Comparison of ENCODE assay signal across 10 cellular contexts in genomic region chr1:24805534-24806301, GRCh38.
DNase-seq lines count a peak whose midpoint lies in the region; ATAC-seq and TF ChIP-seq lines count a peak whose summit lies in the region.
"Had no signal": no experiment of that assay in that cellular context is flagged by ENCODE, and none has a peak within 500 bp of the region (broad histone marks: within the 10 kb centered on the region; RNA-seq: fewer than 3 reads in every experiment).

No MANE protein-coding gene starts in this region.

- H3K9me2 ChIP-seq in hepatocyte (replicated peaks; ENCODE audit: insufficient read depth) = no peaks in the 10 kb centered on the region

- no peaks in the 10 kb centered on the region for H3K9me3 Mint-ChIP-seq in activated CD8-positive, alpha-beta T cell treated with anti-CD3 and anti-CD28 coated beads, Interleukin-2, amount 10 ng/mL, durations not matched to agents 7 days and 5 days (ENCODE audit: insufficient read depth)

- H3K4me1 ChIP-seq in RWPE2 (ENCODE audit: insufficient read depth, poor library complexity, severe bottlenecking) (peaks cover 16% of the 10 kb centered on the region), trophoblast cell (ENCODE audit: control insufficient read depth in 1 of 2, insufficient read depth in 2 of 2, low read length in 2 of 2) (no peaks in the 10 kb centered on the region), hepatocyte (ENCODE audit: insufficient read depth) (no peaks in the 10 kb centered on the region)

- no peak overlapping the region for H3K4me3 Mint-ChIP-seq in activated CD8-positive, alpha-beta T cell treated with anti-CD3 and anti-CD28 coated beads, Interleukin-2, amount 10 ng/mL, durations not matched to agents 7 days and 5 days

- H2AFZ ChIP-seq in trophoblast cell (ENCODE audit: insufficient read depth, low read length, poor library complexity) (no peak overlapping the region), hepatocyte (no peak overlapping the region)

- no peak overlapping the region for H3K4me3 ChIP-seq in RWPE2 (ENCODE audit: severe bottlenecking)
- no peak overlapping the region for H3K4me3 ChIP-seq in fibroblast of mammary gland (ENCODE audit: control insufficient read depth, low read depth, low read length)
- no peak overlapping the region for H3K4me3 ChIP-seq in trophoblast cell (ENCODE audit: low read depth, low read length)
- no peak overlapping the region for H3K4me3 ChIP-seq in hepatocyte

- no peak for TF ChIP-seq CTCF in RWPE2 (IDR thresholded peaks at IDR 0.05; ENCODE audit: poor library complexity, severe bottlenecking)
- TF ChIP-seq CTCF in fibroblast of mammary gland (conservative IDR thresholded peaks at IDR 0.05; ENCODE audit: control insufficient read depth, insufficient read depth, low read depth, low read length) = no peak
- no peak for TF ChIP-seq CTCF in hepatocyte (IDR thresholded peaks at IDR 0.05; ENCODE audit: poor library complexity)

- H3K36me3 ChIP-seq in RWPE2 (ENCODE audit: low read depth) (peaks cover 4% of the 10 kb centered on the region; the same call in 1 of the 2 replicates), trophoblast cell (ENCODE audit: control insufficient read depth in 1 of 2, insufficient read depth in 2 of 2, low read length in 2 of 2) (peaks cover 0 to 2% of the 10 kb centered on the region in 2 experiments), hepatocyte (replicated peaks; ENCODE audit: insufficient read depth, low read depth) (no peaks in the 10 kb centered on the region)

- peaks cover 2% of the 10 kb centered on the region for H3K4me1 Mint-ChIP-seq in activated CD8-positive, alpha-beta T cell treated with anti-CD3 and anti-CD28 coated beads, Interleukin-2, amount 10 ng/mL, durations not matched to agents 7 days and 5 days (ENCODE audit: low read depth)

- H4K20me1 ChIP-seq in hepatocyte (ENCODE audit: insufficient read depth, poor library complexity, severe bottlenecking) = peaks cover 33% of the 10 kb centered on the region

- no peak overlapping the region for H2BK12ac ChIP-seq in trophoblast cell (ENCODE audit: low read length)

- H3K23ac ChIP-seq in trophoblast cell (ENCODE audit: low read length) = no peak overlapping the region

- no peak overlapping the region for H3K18ac ChIP-seq in trophoblast cell (ENCODE audit: low read length)

- POLR2A ChIA-PET in activated CD8-positive, alpha-beta T cell treated with anti-CD3 and anti-CD28 coated beads, Interleukin-2, amount 10 ng/mL, durations not matched to agents 7 days and 5 days (lab: Charles Lee) = interaction anchor here (0.6 kb wide), 1 partner anchor 265 kb away, joined by 7 read pairs; no protein-coding TSS in a partner anchor

- no peak overlapping the region for H4K8ac ChIP-seq in trophoblast cell (ENCODE audit: low read depth, low read length)

- no peak overlapping the region for H4K12ac ChIP-seq in trophoblast cell (ENCODE audit: low read depth, low read length)

- no peaks in the 10 kb centered on the region for H3K27me3 ChIP-seq in RWPE2 (ENCODE audit: insufficient read depth, poor library complexity, severe bottlenecking)
- no peaks in the 10 kb centered on the region for H3K27me3 ChIP-seq in trophoblast cell (ENCODE audit: insufficient read depth, low read length)
- no peaks in the 10 kb centered on the region for H3K27me3 ChIP-seq in hepatocyte

- H3K79me2 ChIP-seq in trophoblast cell (ENCODE audit: control insufficient read depth, insufficient read depth, low read length, poor library complexity) = no peaks in the 10 kb centered on the region
- peaks cover 89% of the 10 kb centered on the region for H3K79me2 ChIP-seq in hepatocyte

- peak; percentile 87 for DNase-seq in EH (ENCODE audit: low read depth)
- DNase-seq in RWPE2 (ENCODE audit: low spot score) = no peak
- peak; percentile 85 for DNase-seq in fibroblast of mammary gland (ENCODE audit: low read depth)
- DNase-seq in trophoblast cell = peak; percentile 79 to 80
- no peak for DNase-seq in stimulated activated CD4-positive, alpha-beta T cell treated with anti-CD3 and anti-CD28 coated beads, Interleukin-2, amount 100 ng/mL, for 24 hours
- no peak for DNase-seq in NCI-H524 (lab: John Stamatoyannopoulos, UW)
- DNase-seq in activated CD8-positive, alpha-beta T cell treated with anti-CD3 and anti-CD28 coated beads, Interleukin-2, amount 10 ng/mL, durations not matched to agents 7 days and 5 days = no peak
- DNase-seq in hepatocyte (ENCODE audit: low spot score) = no peak
- DNase-seq: DMS153, small intestine had no signal

- CTCF ChIA-PET in activated CD8-positive, alpha-beta T cell treated with anti-CD3 and anti-CD28 coated beads, Interleukin-2, amount 10 ng/mL, durations not matched to agents 7 days and 5 days (lab: Charles Lee) = interaction anchor here (0.6 to 1.3 kb wide), 5 partner anchors 25 to 117 kb away, joined by 3 to 5 read pairs (median 4); no protein-coding TSS in a partner anchor

- H2AK5ac ChIP-seq in trophoblast cell (ENCODE audit: low read length) = no peak overlapping the region

- no CpG with 5 or more reads among the region's 5 CpGs for whole genome bisulfite sequencing in trophoblast cell (ENCODE audit: extremely low coverage, insufficient coverage, insufficient read length)
- 90% methylated on average over 5 of the region's 5 CpGs for WGBS in hepatocyte (ENCODE audit: low lambda C conversion rate, missing lambda C conversion rate)

- no peak overlapping the region for H3K9ac ChIP-seq in trophoblast cell (ENCODE audit: low read length)

- peaks cover 3% of the 10 kb centered on the region for H3K27me3 Mint-ChIP-seq in activated CD8-positive, alpha-beta T cell treated with anti-CD3 and anti-CD28 coated beads, Interleukin-2, amount 10 ng/mL, durations not matched to agents 7 days and 5 days (ENCODE audit: low read depth)

- H2BK5ac ChIP-seq in trophoblast cell (ENCODE audit: low read depth, low read length, poor library complexity) = no peak overlapping the region

- peak overlapping the region; percentile 24 for H3K27ac ChIP-seq in RWPE2 (ENCODE audit: poor library complexity, severe bottlenecking)
- H3K27ac ChIP-seq in trophoblast cell (ENCODE audit: low read depth, low read length) = no peak overlapping the region
- H3K27ac ChIP-seq in hepatocyte = no peak overlapping the region

- H3K36me3 Mint-ChIP-seq in activated CD8-positive, alpha-beta T cell treated with anti-CD3 and anti-CD28 coated beads, Interleukin-2, amount 10 ng/mL, durations not matched to agents 7 days and 5 days (ENCODE audit: low read depth) = no peaks in the 10 kb centered on the region

- no peak overlapping the region for H3K27ac Mint-ChIP-seq in activated CD8-positive, alpha-beta T cell treated with anti-CD3 and anti-CD28 coated beads, Interleukin-2, amount 10 ng/mL, durations not matched to agents 7 days and 5 days

- ATAC-seq in RWPE2 (ENCODE audit: low read depth) = peak; percentile 90
- ATAC-seq in activated CD8-positive, alpha-beta T cell treated with anti-CD3 and anti-CD28 coated beads, Interleukin-2, amount 10 ng/mL, durations not matched to agents 7 days and 5 days = no peak

- no peaks in the 10 kb centered on the region for H3K79me1 ChIP-seq in trophoblast cell (ENCODE audit: low read length)

- no peak overlapping the region for H3K4me2 ChIP-seq in trophoblast cell (ENCODE audit: low read length)
- no peak overlapping the region for H3K4me2 ChIP-seq in hepatocyte

- no peak overlapping the region for H2BK120ac ChIP-seq in trophoblast cell (ENCODE audit: insufficient read depth, low read length, poor library complexity)

- no peaks in the 10 kb centered on the region for H3K9me3 ChIP-seq in RWPE2 (ENCODE audit: severe bottlenecking)
- no peaks in the 10 kb centered on the region for H3K9me3 ChIP-seq in trophoblast cell (ENCODE audit: insufficient read depth, low read depth, low read length)
- H3K9me3 ChIP-seq in hepatocyte (ENCODE audit: low read depth) = no peaks in the 10 kb centered on the region

- no peak overlapping the region for H3K14ac ChIP-seq in trophoblast cell (ENCODE audit: low read length)

- no peak overlapping the region for H4K91ac ChIP-seq in trophoblast cell (ENCODE audit: low read depth, low read length)

- H3K4ac ChIP-seq in trophoblast cell (ENCODE audit: low read depth, low read length) = no peak overlapping the region

Comparison
In these comparisons a context has a peak if more than half of its experiments do, and no peak if none do; other contexts are left out.
1. DNase-seq: peak in EH (single experiment), fibroblast of mammary gland (single experiment) and trophoblast cell (2 of 2); none in RWPE2 (single experiment), stimulated activated CD4-positive, alpha-beta T cell treated with anti-CD3 and anti-CD28 coated beads, Interleukin-2, amount 100 ng/mL, for 24 hours (0 of 2), NCI-H524 (0 of 2), activated CD8-positive, alpha-beta T cell treated with anti-CD3 and anti-CD28 coated beads, Interleukin-2, amount 10 ng/mL, durations not matched to agents 7 days and 5 days (single experiment) and hepatocyte (single experiment).